8 cellular contexts compared by ENCODE assay signal in the genomic region with DNA sequence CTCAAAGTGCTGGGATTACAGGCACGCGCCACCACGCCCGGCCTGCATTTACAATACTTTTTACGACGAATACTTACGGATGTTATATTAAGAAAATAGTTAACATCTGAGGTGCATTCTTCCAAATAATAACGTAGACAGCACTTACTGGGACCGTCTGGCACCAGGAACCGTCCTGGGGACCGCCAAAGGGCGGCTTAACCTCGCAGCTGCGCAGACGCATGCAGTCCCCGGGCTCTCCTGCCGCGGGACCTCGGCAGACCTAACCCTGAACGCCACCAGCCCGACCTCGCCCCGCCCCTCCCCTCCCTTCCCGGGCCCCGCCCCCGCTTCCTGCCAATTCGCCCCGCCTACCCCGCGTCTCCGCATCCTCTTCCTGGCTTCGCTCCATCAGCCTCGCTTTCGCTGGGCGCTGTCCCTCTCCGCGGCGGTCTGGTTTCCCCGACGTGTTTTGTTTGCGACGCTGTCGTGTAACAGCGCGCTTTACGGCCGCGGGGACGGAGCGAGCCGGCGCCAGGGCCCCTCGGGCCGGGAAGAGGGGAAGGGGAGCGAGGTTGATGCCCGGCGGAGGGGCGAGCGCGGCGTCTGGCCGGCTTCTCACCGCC. TPM values are rescaled to one million over a fixed set of nuclear protein-coding genes. Genes with fewer than 3 reads are reported as not detected.
DNase-seq lines count a peak whose midpoint lies in the region; ATAC-seq, FAIRE-seq and TF ChIP-seq lines count a peak whose summit lies in the region.

A gene (plus strand): TSS at position 479 of the 605 bp plus-strand sequence. CDS start 79 bp downstream, at position 558.

- peak; percentile 85 for ATAC-seq in GM21447 (IDR thresholded peaks at IDR 0.05; ENCODE audit: unreplicated experiment)

- peak within 1 kb of the TSS; percentile 87 for H3K9ac ChIP-seq in HUES64 (ENCODE audit: low read depth, low read length)
- H3K9ac ChIP-seq in OCI-LY1 (ENCODE audit: low read length), result peak within 1 kb of the TSS; percentile 86
- peak within 1 kb of the TSS; percentile 97 for H3K9ac ChIP-seq in endothelial cell of umbilical vein (replicated peaks; ENCODE audit: extremely low read depth, insufficient read depth, low read length)

- H3K4me3 ChIP-seq in HUES64 (ENCODE audit: low read length) (peak within 1 kb of the TSS; percentile 99), OCI-LY1 (ENCODE audit: low read depth, low read length, poor library complexity, severe bottlenecking) (peak within 1 kb of the TSS; percentile 81), endothelial cell of umbilical vein (replicated peaks in 1 of 3; ENCODE audit: insufficient read depth in 1 of 3, low read depth in 1 of 3, low read length in 3 of 3) (peak within 1 kb of the TSS; percentile 65 to 94 (median 88))

- H2AFZ ChIP-seq in OCI-LY1 (ENCODE audit: low read length), result peak within 1 kb of the TSS; percentile 95; the same call in 1 of the 2 replicates
- H2AFZ ChIP-seq in endothelial cell of umbilical vein (ENCODE audit: low read depth, low read length), result peak within 1 kb of the TSS; percentile 88

- no peaks in the 10 kb centered on the region for H3K27me3 Mint-ChIP-seq in Calu3 (ENCODE audit: unreplicated experiment)

- peak within 1 kb of the TSS; percentile 85 for H3K4me3 Mint-ChIP-seq in Calu3 (ENCODE audit: low read depth, unreplicated experiment)

- DNase-seq in Calu3, result peak; percentile 98
- peak; percentile 99 for DNase-seq in activated CD8-positive, alpha-beta memory T cell treated with anti-CD3 and anti-CD28 coated beads, Interleukin-2, amount 50 U/mL, for 4 hours
- DNase-seq in endothelial cell of umbilical vein (ENCODE audit: low read depth, low spot score), result peak; percentile 99
- DNase-seq in middle frontal gyrus (ENCODE audit: extremely low spot score, low spot score), result peak; percentile 97
- DNase-seq in stimulated activated CD8-positive, alpha-beta memory T cell treated with anti-CD3 and anti-CD28 coated beads, Interleukin-2, amount 100 ng/mL, for 48 hours (ENCODE audit: low read depth in 2 of 2), result peak; percentile 97 to 99

- H3K9me2 ChIP-seq in OCI-LY1 (ENCODE audit: low read depth, low read length), result no peaks in the 10 kb centered on the region

- peak within 1 kb of the TSS; percentile 89 for H3K27ac ChIP-seq in HUES64 (ENCODE audit: low read depth, low read length)
- peak within 1 kb of the TSS; percentile 33 for H3K27ac ChIP-seq in OCI-LY1 (ENCODE audit: low read depth, low read length, poor library complexity, severe bottlenecking)
- H3K27ac ChIP-seq in endothelial cell of umbilical vein (ENCODE audit: insufficient read depth, low read depth, low read length), result peak within 1 kb of the TSS; percentile 89

- peak; percentile 99 for TF ChIP-seq POLR2A in endothelial cell of umbilical vein (IDR thresholded peaks at IDR 0.05; ENCODE audit: low read depth, low read length)

- no peaks in the 10 kb centered on the region for H3K9me3 ChIP-seq in HUES64 (ENCODE audit: insufficient read depth, low read depth, low read length)
- H3K9me3 ChIP-seq in OCI-LY1 (ENCODE audit: low read length), result no peaks in the 10 kb centered on the region
- no peaks in the 10 kb centered on the region for H3K9me3 ChIP-seq in endothelial cell of umbilical vein (replicated peaks; ENCODE audit: control insufficient read depth, insufficient read depth, low read length)

- BruUV-seq in Calu3 (replicated peaks; lab: Mats Ljungman, UMichigan), result no TSS peak
- no TSS peak for BruUV-seq in endothelial cell of umbilical vein (replicated peaks; lab: Mats Ljungman, UMichigan)

- H3K4me1 ChIP-seq in HUES64 (ENCODE audit: insufficient read depth, low read length) (peaks cover 21% of the 10 kb centered on the region), OCI-LY1 (ENCODE audit: insufficient read depth, low read length, severe bottlenecking) (peaks cover 23% of the 10 kb centered on the region), endothelial cell of umbilical vein (ENCODE audit: control insufficient read depth, extremely low read depth, insufficient read depth, low read length) (peaks cover 18% of the 10 kb centered on the region)

- H4K20me1 ChIP-seq in OCI-LY1 (ENCODE audit: insufficient read depth, low read length), result no peaks in the 10 kb centered on the region
- no peaks in the 10 kb centered on the region for H4K20me1 ChIP-seq in endothelial cell of umbilical vein (replicated peaks; ENCODE audit: control insufficient read depth, extremely low read depth, insufficient read depth, low read length)

- intact Hi-C loops in Calu3 (cut with micrococcal nuclease; ENCODE audit: unreplicated experiment) (loop anchor here (1.0 kb wide), 2 partner anchors 12 to 55 kb away; no protein-coding TSS in a partner anchor), endothelial cell of umbilical vein (cut with micrococcal nuclease) (loop anchor here (1.0 to 5.0 kb wide), 4 partner anchors 54 to 240 kb away; a partner anchor contains a TSS)

- TF ChIP-seq CTCF in Calu3 (IDR thresholded peaks at IDR 0.05; ENCODE audit: unreplicated experiment) (no peak), OCI-LY1 (IDR thresholded peaks at IDR 0.05; ENCODE audit: low read length) (no peak), endothelial cell of umbilical vein (IDR thresholded peaks at IDR 0.05; ENCODE audit: extremely low read depth in 1 of 2, insufficient read depth in 1 of 2, low read depth in 1 of 2, low read length in 2 of 2) (peak; percentile 0 to 8)

- CTCF ChIA-PET in Calu3 (lab: Charles Lee), result interaction anchor here (0.8 to 2.0 kb wide), 7 partner anchors 12 to 240 kb away, joined by 3 to 15 read pairs (median 5); no protein-coding TSS in a partner anchor
- CTCF ChIA-PET in endothelial cell of umbilical vein (lab: Charles Lee), result interaction anchor here (0.6 to 2.8 kb wide), 8 partner anchors 8 to 240 kb away, joined by 3 to 20 read pairs (median 4); no protein-coding TSS in a partner anchor

- peak; percentile 91 for FAIRE-seq in endothelial cell of umbilical vein (lab: Jason Lieb, UNC)

- H3K9me3 Mint-ChIP-seq in Calu3 (ENCODE audit: low read depth, unreplicated experiment), result peaks cover 3% of the 10 kb centered on the region

- H3F3A ChIP-seq in OCI-LY1 (ENCODE audit: insufficient read depth, low read length), result no peaks in the 10 kb centered on the region

- H3K4me1 Mint-ChIP-seq in Calu3 (ENCODE audit: low read depth, unreplicated experiment), result peaks cover 42% of the 10 kb centered on the region

- H3K9me1 ChIP-seq in endothelial cell of umbilical vein (replicated peaks; ENCODE audit: control insufficient read depth, extremely low read depth, insufficient read depth, low read length), result no peaks in the 10 kb centered on the region

- H3K36me3 Mint-ChIP-seq in Calu3 (ENCODE audit: insufficient read depth, unreplicated experiment), result peaks cover 49% of the 10 kb centered on the region

- WGBS in HUES64, result under 1% methylated on average over 58 of the region's 63 CpGs

- H3K36me3 ChIP-seq in HUES64 (ENCODE audit: insufficient read depth, low read length) (peaks cover 4% of the 10 kb centered on the region), OCI-LY1 (ENCODE audit: insufficient read depth, low read length) (peaks cover 2% of the 10 kb centered on the region), endothelial cell of umbilical vein (ENCODE audit: control insufficient read depth in 2 of 2, extremely low read depth in 1 of 2, insufficient read depth in 2 of 2, low read length in 2 of 2) (no peaks in the 10 kb centered on the region)

- peak within 1 kb of the TSS; percentile 86 for H3K27ac Mint-ChIP-seq in Calu3 (ENCODE audit: unreplicated experiment)

- H3K27me3 ChIP-seq in HUES64 (ENCODE audit: insufficient read depth, low read length) (no peaks in the 10 kb centered on the region), OCI-LY1 (ENCODE audit: insufficient read depth, low read length) (no peaks in the 10 kb centered on the region), endothelial cell of umbilical vein (ENCODE audit: control insufficient read depth in 2 of 2, insufficient read depth in 2 of 2, low read length in 2 of 2) (no peaks in the 10 kb centered on the region)

- peaks cover 20% of the 10 kb centered on the region for H3K79me2 ChIP-seq in OCI-LY1 (ENCODE audit: insufficient read depth, low read length)
- H3K79me2 ChIP-seq in endothelial cell of umbilical vein (ENCODE audit: control insufficient read depth, insufficient read depth, low read length), result peaks cover 32% of the 10 kb centered on the region

- H3K4me2 ChIP-seq in OCI-LY1 (ENCODE audit: low read length) (peak within 1 kb of the TSS; percentile 76), endothelial cell of umbilical vein (ENCODE audit: insufficient read depth, low read length) (peak within 1 kb of the TSS; percentile 91)

- dilution Hi-C loops in endothelial cell of umbilical vein (cut with MboI; ENCODE audit: extremely low pct_ligation_motif_present, low sequenced_read_pairs), result no loop called here

- POLR2A ChIA-PET in endothelial cell of umbilical vein (lab: Charles Lee), result interaction anchor here (0.7 to 1.1 kb wide), 2 partner anchors 129 to 445 kb away, joined by 3 to 4 read pairs; a partner anchor contains a TSS

TF ChIP-seq in endothelial cell of umbilical vein, 7 proteins besides CTCF, POLR2A, EP300 and RAD21:
- TF ChIP-seq POLR2AphosphoS5 (IDR thresholded peaks at IDR 0.05; ENCODE audit: insufficient read depth, low read depth, low read length) (peak; percentile 94), EZH2 (IDR thresholded peaks at IDR 0.05; ENCODE audit: borderline replicate concordance, low read depth, low read length, severe bottlenecking) (no peak), FOS (IDR thresholded peaks at IDR 0.05; ENCODE audit: borderline replicate concordance, insufficient read depth, low read length) (no peak)
TF ChIP-seq in endothelial cell of umbilical vein: peak in this region for 1.

RNA-seq across cellular contexts. Expression of the gene that starts here (rescaled TPM):
- 67.7 and 74.5 TPM in 2 replicates for total RNA-seq in Calu3 (2022)
- polyA plus RNA-seq in HUES64 (2013, experiment 1 of 2), result 37.5 TPM
- 40.3 TPM for polyA plus RNA-seq in HUES64 (2013, experiment 2 of 2)
- total RNA-seq in endothelial cell of umbilical vein, result 44.3 and 47.7 TPM in 2 replicates
- 34.6 and 40.5 TPM in 2 replicates for polyA plus RNA-seq in endothelial cell of umbilical vein
- polyA plus RNA-seq in endothelial cell of umbilical vein (2011; cell fraction: cytosol; rRNA removed), result 56.4 and 57.3 TPM in 2 replicates
- 83.5 and 83.9 TPM in 2 replicates for polyA plus RNA-seq in endothelial cell of umbilical vein (2011; cell fraction: nucleus; rRNA removed)
- polyA plus RNA-seq in endothelial cell of umbilical vein (2012), result 38.0 and 47.8 TPM in 2 replicates
- polyA minus RNA-seq in endothelial cell of umbilical vein, result 54.1 and 55.4 TPM in 2 replicates
- polyA minus RNA-seq in endothelial cell of umbilical vein (2011; cell fraction: cytosol; rRNA and poly(A)+ RNA removed), result 30.9 TPM
- polyA minus RNA-seq in endothelial cell of umbilical vein (2011; cell fraction: nucleus; rRNA and poly(A)+ RNA removed), result 18.5 and 32.4 TPM in 2 replicates

Comparison
In these comparisons a context has a peak if more than half of its experiments do, and no peak if none do; other contexts are left out.
1. Peak in every context shown above with its lines: DNase-seq, ATAC-seq, H3K4me3 ChIP-seq and H3K27ac ChIP-seq.
2. CTCF ChIP-seq: peak in endothelial cell of umbilical vein (2 of 2); none in Calu3 (single experiment) and OCI-LY1 (single experiment).
3. H3K27ac ChIP-seq: peak in every context shown above with its lines; median percentile 89 in HUES64; 89 in endothelial cell of umbilical vein; 33 in OCI-LY1.